ENCODE assay signal across 23 cellular contexts in genomic region chr14:49909016-49909415, GRCh38. TPM values are rescaled to one million over a fixed set of nuclear protein-coding genes. Genes with fewer than 3 reads are reported as not detected.
DNase-seq lines count a peak whose midpoint lies in the region; ATAC-seq, FAIRE-seq and TF ChIP-seq lines count a peak whose summit lies in the region.
"Had no signal": no experiment of that assay in that cellular context is flagged by ENCODE, and none has a peak within 500 bp of the region (broad histone marks: within the 10 kb centered on the region; RNA-seq: fewer than 3 reads in every experiment).

No MANE protein-coding gene starts in this region.

- H3K79me1 ChIP-seq in mesenchymal stem cell (replicated peaks; ENCODE audit: low read length, poor library complexity, severe bottlenecking): peaks cover 3% of the 10 kb centered on the region

- peak overlapping the region in 6 of 11 experiments; percentile 72 to 92 (median 80); a peak in 9 of 22 replicates for H3K4me2 ChIP-seq in BLaER1 treated with 17β-estradiol and CSF1 and Interleukin-3, amounts not matched to agents 10 nM and 100 nM
- H3K4me2 ChIP-seq in PC-9: no peak overlapping the region
- no peak overlapping the region for H3K4me2 ChIP-seq in mesenchymal stem cell (ENCODE audit: low read length, poor library complexity, severe bottlenecking)

- no peaks in the 10 kb centered on the region for H3K9me2 ChIP-seq in PC-9 (ENCODE audit: insufficient read depth)

- peaks cover 57% of the 10 kb centered on the region for H3F3A ChIP-seq in PC-9 (ENCODE audit: insufficient read depth, low read depth)

- no peak overlapping the region for H3K18ac ChIP-seq in mesenchymal stem cell (ENCODE audit: low read depth in 1 of 2, low read length in 2 of 2)

- H3K4ac ChIP-seq in mesenchymal stem cell (ENCODE audit: low read depth in 1 of 2, low read length in 2 of 2): no peak overlapping the region

- no TSS peak for BruUV-seq in PC-9 (replicated peaks; lab: Mats Ljungman, UMichigan)

- TF ChIP-seq CTCF in PC-9 (conservative IDR thresholded peaks at IDR 0.05) (no peak), upper lobe of right lung (IDR thresholded peaks at IDR 0.05) (no peak)

- no peak overlapping the region for H2BK5ac ChIP-seq in mesenchymal stem cell (ENCODE audit: low read depth, low read length, poor library complexity, severe bottlenecking)

- no peak overlapping the region for H2AFZ ChIP-seq in PC-9
- H2AFZ ChIP-seq in mesenchymal stem cell (ENCODE audit: low read depth, low read length): no peak overlapping the region

- H3K27ac ChIP-seq in BLaER1 treated with 17β-estradiol and CSF1 and Interleukin-3, amounts not matched to agents 10 nM and 100 nM: peak overlapping the region in 5 of 11 experiments; percentile 65 to 86 (median 82); a peak in 6 of 22 replicates
- peak overlapping the region; percentile 86 for H3K27ac ChIP-seq in PC-9
- no peak overlapping the region for H3K27ac ChIP-seq in mesenchymal stem cell (ENCODE audit: low read length, poor library complexity, severe bottlenecking)
- H3K27ac ChIP-seq in upper lobe of right lung: no peak overlapping the region

- DNase-seq in PC-9 (peak in 1 of 2 experiments; percentile 43), mesenchymal stem cell (no peak), NOMO-1 (lab: John Stamatoyannopoulos, UW; ENCODE audit: unreplicated experiment in 2 of 2) (no peak), upper lobe of right lung (no peak), GM12892 (ENCODE audit: insufficient read length) (no peak)
- DNase-seq: AML-193; CD4-positive, CD25-positive, alpha-beta regulatory T cell; COR-L47; DMS 273 treated with DMSO at 0.1 percent for 48 hours; DND-41; H9; Kasumi-1; MG63; NCI-H1048; NCI-H1436; NCI-H1930; NCI-H226; NCI-H524; NCI-H82 had no signal

- H3K79me2 ChIP-seq in PC-9 (ENCODE audit: low read depth): no peaks in the 10 kb centered on the region

- peak overlapping the region; percentile 83 for H3K27ac Mint-ChIP-seq in dendritic cell treated with granulocyte-macrophage colony-stimulating factor and Interleukin-4, amounts not matched to agents 40 ng/mL and 50 ng/mL, for 4 days
- H3K27ac Mint-ChIP-seq: H9 had no signal

- FAIRE-seq in GM12892 (lab: Jason Lieb, UNC): no peak

- H3K27me3 ChIP-seq in BLaER1 treated with 17β-estradiol and CSF1 and Interleukin-3, amounts not matched to agents 10 nM and 100 nM: no peaks in the 10 kb centered on the region
- H3K27me3 ChIP-seq in PC-9 (ENCODE audit: insufficient read depth, low read depth) (no peaks in the 10 kb centered on the region), mesenchymal stem cell (ENCODE audit: control insufficient read depth in 1 of 2, insufficient read depth in 1 of 2, low read length in 2 of 2) (no peaks in the 10 kb centered on the region), upper lobe of right lung (no peaks in the 10 kb centered on the region)
- H3K27me3 ChIP-seq: MG63, SJSA1 had no signal

- intact Hi-C loops in PC-9 (cut with micrococcal nuclease; ENCODE audit: unreplicated experiment) (no loop called here), upper lobe of right lung (cut with DNase I) (no loop called here)
- intact Hi-C loops in dendritic cell treated with granulocyte-macrophage colony-stimulating factor and Interleukin-4, amounts not matched to agents 40 ng/mL and 50 ng/mL, for 4 days (cut with micrococcal nuclease): no loop called here

- no peaks in the 10 kb centered on the region for H3K27me3 Mint-ChIP-seq in dendritic cell treated with granulocyte-macrophage colony-stimulating factor and Interleukin-4, amounts not matched to agents 40 ng/mL and 50 ng/mL, for 4 days
- H3K27me3 Mint-ChIP-seq: CD4-positive, CD25-positive, alpha-beta regulatory T cell had no signal

- POLR2A ChIA-PET in PC-9 (lab: Charles Lee; ENCODE audit: unreplicated experiment): no interaction called here

- peaks cover 12 to 98% (median 46%) of the 10 kb centered on the region in 10 experiments; a peak in 19 of 20 replicates for H3K4me1 ChIP-seq in BLaER1 treated with 17β-estradiol and CSF1 and Interleukin-3, amounts not matched to agents 10 nM and 100 nM
- H3K4me1 ChIP-seq in PC-9 (replicated peaks; ENCODE audit: insufficient read depth) (peaks cover 50% of the 10 kb centered on the region), mesenchymal stem cell (ENCODE audit: control insufficient read depth, insufficient read depth, low read depth, low read length) (peaks cover 3% of the 10 kb centered on the region), upper lobe of right lung (peaks cover 18% of the 10 kb centered on the region)

- H3K9me3 Mint-ChIP-seq in dendritic cell treated with granulocyte-macrophage colony-stimulating factor and Interleukin-4, amounts not matched to agents 40 ng/mL and 50 ng/mL, for 4 days: no peaks in the 10 kb centered on the region
- H3K9me3 Mint-ChIP-seq: CD4-positive, CD25-positive, alpha-beta regulatory T cell; H9 had no signal

- H3K9me3 ChIP-seq in BLaER1 treated with 17β-estradiol and CSF1 and Interleukin-3, amounts not matched to agents 10 nM and 100 nM (replicated peaks in 1 of 11): 0 out of 22 replicates have a peak, but pooled peaks cover 0 to 3% (median 0%) of the 10 kb centered on the region in 11 experiments
- H3K9me3 ChIP-seq in PC-9 (ENCODE audit: insufficient read depth, low read depth): no peaks in the 10 kb centered on the region
- no peaks in the 10 kb centered on the region for H3K9me3 ChIP-seq in mesenchymal stem cell (ENCODE audit: control insufficient read depth, low read length)
- H3K9me3 ChIP-seq in upper lobe of right lung: no peaks in the 10 kb centered on the region
- H3K9me3 ChIP-seq: MG63, SJSA1 had no signal

- H3K4me3 Mint-ChIP-seq in dendritic cell treated with granulocyte-macrophage colony-stimulating factor and Interleukin-4, amounts not matched to agents 40 ng/mL and 50 ng/mL, for 4 days: no peak overlapping the region
- H3K4me3 Mint-ChIP-seq: CD4-positive, CD25-positive, alpha-beta regulatory T cell; H9 had no signal

- H2AK5ac ChIP-seq in mesenchymal stem cell (ENCODE audit: low read length, severe bottlenecking): no peak overlapping the region

- no peaks in the 10 kb centered on the region for H3K36me3 Mint-ChIP-seq in dendritic cell treated with granulocyte-macrophage colony-stimulating factor and Interleukin-4, amounts not matched to agents 40 ng/mL and 50 ng/mL, for 4 days (ENCODE audit: low read depth)
- H3K36me3 Mint-ChIP-seq: CD4-positive, CD25-positive, alpha-beta regulatory T cell had no signal

- WGBS in mesenchymal stem cell: 100% methylated on average over 1 of the region's 4 CpGs

- H4K91ac ChIP-seq in mesenchymal stem cell (ENCODE audit: low read length): no peak overlapping the region

- no peak for TF ChIP-seq POLR2A in GM12892 (IDR thresholded peaks at IDR 0.05; ENCODE audit: low read depth, low read length)

- ATAC-seq in HG02571 (IDR thresholded peaks at IDR 0.05; ENCODE audit: unreplicated experiment) (no peak), upper lobe of right lung (no peak)

- H3K4me3 ChIP-seq in BLaER1 treated with 17β-estradiol and CSF1 and Interleukin-3, amounts not matched to agents 10 nM and 100 nM: no peak overlapping the region
- H3K4me3 ChIP-seq in PC-9 (no peak overlapping the region), mesenchymal stem cell (ENCODE audit: insufficient read depth in 1 of 2, low read depth in 1 of 2, low read length in 2 of 2) (no peak overlapping the region), upper lobe of right lung (no peak overlapping the region)
- H3K4me3 ChIP-seq: MG63, SJSA1 had no signal

- CTCF ChIA-PET in PC-9 (lab: Charles Lee): no interaction called here

- H2BK120ac ChIP-seq in mesenchymal stem cell (ENCODE audit: low read depth, low read length): no peak overlapping the region

- peaks cover 32% of the 10 kb centered on the region for H3K4me1 Mint-ChIP-seq in dendritic cell treated with granulocyte-macrophage colony-stimulating factor and Interleukin-4, amounts not matched to agents 40 ng/mL and 50 ng/mL, for 4 days (ENCODE audit: low read depth)

- no peak overlapping the region for H4K8ac ChIP-seq in mesenchymal stem cell (ENCODE audit: low read length)

- H4K20me1 ChIP-seq in BLaER1 treated with 17β-estradiol and CSF1 and Interleukin-3, amounts not matched to agents 10 nM and 100 nM: no peaks in the 10 kb centered on the region
- no peaks in the 10 kb centered on the region for H4K20me1 ChIP-seq in PC-9 (ENCODE audit: insufficient read depth)

- H3K23ac ChIP-seq in mesenchymal stem cell (ENCODE audit: low read length in 2 of 2): no peak overlapping the region

- H2BK15ac ChIP-seq in mesenchymal stem cell (ENCODE audit: low read depth, poor library complexity, severe bottlenecking): no peak overlapping the region

- no peaks in the 10 kb centered on the region for H3K36me3 ChIP-seq in BLaER1 treated with 17β-estradiol and CSF1 and Interleukin-3, amounts not matched to agents 10 nM and 100 nM
- H3K36me3 ChIP-seq in PC-9 (ENCODE audit: low read depth) (no peaks in the 10 kb centered on the region), mesenchymal stem cell (ENCODE audit: control insufficient read depth in 1 of 2, insufficient read depth in 2 of 2, low read depth in 1 of 2, low read length in 2 of 2) (no peaks in the 10 kb centered on the region), upper lobe of right lung (no peaks in the 10 kb centered on the region)
- H3K36me3 ChIP-seq: MG63, SJSA1 had no signal

- H2BK12ac ChIP-seq in mesenchymal stem cell (ENCODE audit: low read length in 2 of 2): no peak overlapping the region

- H3K14ac ChIP-seq in mesenchymal stem cell (ENCODE audit: low read length in 2 of 2): no peak overlapping the region

- H3K9ac ChIP-seq in BLaER1 treated with 17β-estradiol and CSF1 and Interleukin-3, amounts not matched to agents 10 nM and 100 nM: no peak overlapping the region
- H3K9ac ChIP-seq in mesenchymal stem cell (ENCODE audit: low read length): peak overlapping the region; percentile 43

RNA-seq across cellular contexts. Expression of gene ARF6, which starts 16.1 kb away (rescaled TPM):
- total RNA-seq in PC-9 (2021) (46.8 and 65.3 TPM in 2 replicates), upper lobe of right lung (61.5 TPM)
- 48.0 TPM for polyA plus RNA-seq in mesenchymal stem cell (2013, experiment 1 of 2)
- polyA plus RNA-seq in mesenchymal stem cell (2013, experiment 2 of 2): 49.0 TPM
- 56.2 TPM for polyA plus RNA-seq in GM12892 (2012; ENCODE audit: missing spikeins)

RNA-seq across cellular contexts. Expression of gene NEMF, which starts 56.4 kb away (rescaled TPM):
- 49.7 and 67.6 TPM in 2 replicates for total RNA-seq in PC-9 (2021)
- polyA plus RNA-seq in mesenchymal stem cell (2013, experiment 1 of 2): 64.5 TPM
- 63.3 TPM for polyA plus RNA-seq in mesenchymal stem cell (2013, experiment 2 of 2)
- total RNA-seq in upper lobe of right lung: 57.4 TPM
- polyA plus RNA-seq in GM12892 (2012; ENCODE audit: missing spikeins): 40.8 TPM

Comparison
In these comparisons a context has a peak if more than half of its experiments do, and no peak if none do; other contexts are left out.
1. H3K4me2 ChIP-seq: peak in BLaER1 treated with 17β-estradiol and CSF1 and Interleukin-3, amounts not matched to agents 10 nM and 100 nM (6 of 11); none in PC-9 (single experiment) and mesenchymal stem cell (single experiment).